Comparison of ENCODE assay signal across 20 cellular contexts in the genomic region with DNA sequence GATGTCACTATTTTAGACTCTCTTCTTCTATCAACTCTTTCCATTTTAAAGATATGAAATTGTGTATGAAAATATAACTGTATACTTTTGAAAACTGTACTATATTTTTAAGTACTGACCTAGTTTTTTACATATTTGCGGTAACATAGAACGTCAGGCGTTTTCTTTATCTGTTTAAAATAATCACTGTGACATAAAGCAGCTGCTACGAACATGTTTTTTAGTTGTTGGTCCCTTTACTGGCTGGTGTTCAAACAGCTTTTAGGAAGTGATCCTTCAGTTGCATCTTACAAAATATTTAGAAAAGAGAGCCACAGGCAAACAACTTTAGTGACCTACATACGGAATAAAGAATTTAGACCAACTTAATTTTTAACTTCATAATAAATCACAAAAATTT.
DNase-seq lines count a peak whose midpoint lies in the region; ATAC-seq, FAIRE-seq and TF ChIP-seq lines count a peak whose summit lies in the region.
"Had no signal": no experiment of that assay in that cellular context is flagged by ENCODE, and none has a peak within 500 bp of the region (broad histone marks: within the 10 kb centered on the region; RNA-seq: fewer than 3 reads in every experiment).

No MANE protein-coding gene starts in this region.

- H3K27me3 ChIP-seq in brain microvascular endothelial cell (replicated peaks) = no peaks in the 10 kb centered on the region
- no peaks in the 10 kb centered on the region for H3K27me3 ChIP-seq in small intestine (ENCODE audit: control insufficient read depth in 2 of 2, insufficient read depth in 2 of 2, low read length in 2 of 2)
- no peaks in the 10 kb centered on the region for H3K27me3 ChIP-seq in endodermal cell (ENCODE audit: control insufficient read depth, insufficient read depth, low read length, poor library complexity, severe bottlenecking)

- H3K27ac Mint-ChIP-seq in endodermal cell = no peak overlapping the region
- H3K27ac Mint-ChIP-seq: activated B cell treated with CpG ODN at 0.5 μM for 24 hours; stimulated activated naive CD8-positive, alpha-beta T cell treated with anti-CD3 and anti-CD28 coated beads, Interleukin-15, Interleukin-2, amounts not matched to agents 100 ng/mL and 50 ng/mL, for 24 hours had no signal

- ATAC-seq in left ventricle myocardium superior (peak; percentile 40), HG02623 (IDR thresholded peaks at IDR 0.05; ENCODE audit: unreplicated experiment) (no peak)
- ATAC-seq: lower lobe of right lung had no signal

- in situ Hi-C loops in brain microvascular endothelial cell (cut with HindIII; ENCODE audit: low pct_ligation_motif_present, low sequenced_read_pairs) = loop anchor here (25.0 kb wide), 1 partner anchor 204 kb away; no protein-coding TSS in a partner anchor

- intact Hi-C loops in left ventricle myocardium superior (cut with micrococcal nuclease) = no loop called here

- no peaks in the 10 kb centered on the region for H3K27me3 Mint-ChIP-seq in endodermal cell (ENCODE audit: insufficient read depth)
- H3K27me3 Mint-ChIP-seq: activated B cell treated with CpG ODN at 0.5 μM for 24 hours; central memory CD8-positive, alpha-beta T cell; stimulated activated naive CD8-positive, alpha-beta T cell treated with anti-CD3 and anti-CD28 coated beads, Interleukin-15, Interleukin-2, amounts not matched to agents 100 ng/mL and 50 ng/mL, for 24 hours had no signal

- no peak overlapping the region for H3K4me3 ChIP-seq in brain microvascular endothelial cell (ENCODE audit: low read depth, low read length)
- no peak overlapping the region for H3K4me3 ChIP-seq in small intestine (ENCODE audit: low read depth in 1 of 2, low read length in 2 of 2)
- no peak overlapping the region for H3K4me3 ChIP-seq in endodermal cell (ENCODE audit: low read length)
- H3K4me3 ChIP-seq: lower lobe of right lung, skin epidermis had no signal

- no peaks in the 10 kb centered on the region for H3K9me3 Mint-ChIP-seq in endodermal cell
- H3K9me3 Mint-ChIP-seq: activated B cell treated with CpG ODN at 0.5 μM for 24 hours; central memory CD8-positive, alpha-beta T cell; neural crest cell; stimulated activated naive CD8-positive, alpha-beta T cell treated with anti-CD3 and anti-CD28 coated beads, Interleukin-15, Interleukin-2, amounts not matched to agents 100 ng/mL and 50 ng/mL, for 24 hours had no signal

- H3K27ac ChIP-seq in brain microvascular endothelial cell (peak overlapping the region; percentile 43), small intestine (ENCODE audit: low read depth in 1 of 2, low read length in 1 of 2) (no peak overlapping the region), endodermal cell (ENCODE audit: low read depth, low read length) (no peak overlapping the region)
- H3K27ac ChIP-seq: HL-60, KMS-11, lower lobe of right lung had no signal

- no peak overlapping the region for H3K9ac ChIP-seq in endodermal cell (ENCODE audit: extremely low read depth, low read length, poor library complexity, severe bottlenecking)
- H3K9ac ChIP-seq: KMS-11 had no signal

- DNase-seq in HCEC 1CT = peak; percentile 42
- no peak for DNase-seq in brain microvascular endothelial cell
- DNase-seq in left ventricle myocardium superior = no peak
- DNase-seq in small intestine = no peak
- DNase-seq in DMS 273 (lab: John Stamatoyannopoulos, UW; ENCODE audit: unreplicated experiment) = no peak
- no peak for DNase-seq in stimulated activated CD4-positive, alpha-beta T cell treated with anti-CD3 and anti-CD28 coated beads, Interleukin-15, amount 100 ng/mL, for 24 hours
- no peak for DNase-seq in endodermal cell
- DNase-seq: activated B cell treated with CpG ODN at 0.5 μM for 24 hours; activated naive CD4-positive, alpha-beta T cell treated with anti-CD3 and anti-CD28 coated beads, Interleukin-2, amount 50 U/mL, for 16 hours; AML-193; H7; lower lobe of right lung; NCI-H1436 had no signal

- no peak for TF ChIP-seq CTCF in brain microvascular endothelial cell (IDR thresholded peaks at IDR 0.05; ENCODE audit: low read depth, low read length, missing control alignments)
- TF ChIP-seq CTCF in endodermal cell (conservative IDR thresholded peaks at IDR 0.05) = no peak

- no peaks in the 10 kb centered on the region for H3K36me3 Mint-ChIP-seq in endodermal cell (ENCODE audit: low read depth)

- no peak overlapping the region for H3K4me3 Mint-ChIP-seq in endodermal cell
- H3K4me3 Mint-ChIP-seq: activated B cell treated with CpG ODN at 0.5 μM for 24 hours; central memory CD8-positive, alpha-beta T cell; neural crest cell; stimulated activated naive CD8-positive, alpha-beta T cell treated with anti-CD3 and anti-CD28 coated beads, Interleukin-15, Interleukin-2, amounts not matched to agents 100 ng/mL and 50 ng/mL, for 24 hours had no signal

- H3K36me3 ChIP-seq in brain microvascular endothelial cell (replicated peaks) (peaks cover 47% of the 10 kb centered on the region), small intestine (ENCODE audit: control insufficient read depth in 2 of 2, insufficient read depth in 2 of 2, low read length in 2 of 2) (peaks cover 0 to 6% of the 10 kb centered on the region in 2 donors), endodermal cell (ENCODE audit: control insufficient read depth, insufficient read depth, low read length) (peaks cover 51% of the 10 kb centered on the region)

- FAIRE-seq in small intestine (lab: Jason Lieb, UNC) = peak; percentile 15

- WGBS in small intestine, 3 donors = 65 to 87% (median 86%) methylated on average over 5 of the region's 5 CpGs
- 96 to 98% methylated on average over 4 to 5 of the region's 5 CpGs for WGBS in endodermal cell (ENCODE audit: insufficient coverage in 1 of 2, insufficient read length in 1 of 2), 2 experiments

- H3K4me1 ChIP-seq in small intestine (ENCODE audit: control insufficient read depth in 2 of 2, insufficient read depth in 1 of 2, low read depth in 1 of 2, low read length in 1 of 2) = peaks cover 2 to 11% of the 10 kb centered on the region in 2 donors
- H3K4me1 ChIP-seq in endodermal cell (ENCODE audit: control insufficient read depth, insufficient read depth, low read length) = no peaks in the 10 kb centered on the region

- peaks cover 13% of the 10 kb centered on the region for H3K4me1 Mint-ChIP-seq in endodermal cell
- H3K4me1 Mint-ChIP-seq: central memory CD8-positive, alpha-beta T cell; neural crest cell had no signal

- no peaks in the 10 kb centered on the region for H3K9me3 ChIP-seq in small intestine (ENCODE audit: control insufficient read depth, low read depth)
- H3K9me3 ChIP-seq in endodermal cell (ENCODE audit: control insufficient read depth, low read length) = no peaks in the 10 kb centered on the region
- H3K9me3 ChIP-seq: lower lobe of right lung had no signal
